15 cellular contexts compared by ENCODE assay signal in the genomic region with DNA sequence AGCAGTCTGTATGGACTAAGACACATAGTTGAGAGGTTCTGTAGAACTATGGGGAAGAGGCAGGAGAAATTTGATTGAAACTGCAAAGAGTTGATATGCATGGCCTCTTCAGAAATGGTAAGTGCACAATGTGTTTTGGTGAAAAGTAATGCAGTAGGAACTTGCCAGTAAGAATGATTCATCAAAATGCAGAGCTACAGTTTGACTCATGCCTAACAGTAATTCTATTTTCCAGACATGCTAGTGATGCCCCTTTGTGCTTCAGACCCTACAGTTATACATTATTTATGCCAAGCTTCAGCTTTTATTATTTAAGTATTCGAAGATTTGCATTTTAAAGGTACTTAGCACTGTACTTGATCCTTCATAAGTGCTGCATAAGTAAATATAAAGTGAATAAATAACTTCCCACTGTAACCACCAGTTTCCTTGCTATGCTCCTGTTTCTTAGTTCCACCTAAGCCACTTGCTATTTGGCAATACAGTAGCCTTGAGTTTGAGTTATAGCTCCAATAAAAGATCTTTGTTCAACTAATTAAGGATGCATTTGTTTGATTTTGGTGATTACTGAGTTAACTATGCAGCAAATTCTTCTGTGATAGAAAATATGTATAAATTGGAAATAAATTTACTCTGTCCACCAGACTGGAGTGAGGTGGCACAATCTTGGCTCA. TPM values are rescaled to one million over a fixed set of nuclear protein-coding genes. Genes with fewer than 3 reads are reported as not detected.
DNase-seq lines count a peak whose midpoint lies in the region; FAIRE-seq and TF ChIP-seq lines count a peak whose summit lies in the region.
"Had no signal": no experiment of that assay in that cellular context is flagged by ENCODE, and none has a peak within 500 bp of the region (broad histone marks: within the 10 kb centered on the region; RNA-seq: fewer than 3 reads in every experiment).

No MANE protein-coding gene starts in this region.

- H3K36me3 ChIP-seq in keratinocyte (ENCODE audit: control insufficient read depth in 2 of 2, extremely low read depth in 1 of 2, insufficient read depth in 2 of 2, low read length in 2 of 2) (no peaks in the 10 kb centered on the region), OCI-LY7 (ENCODE audit: insufficient read depth, low read length) (no peaks in the 10 kb centered on the region)

- H3K4me2 ChIP-seq in keratinocyte (ENCODE audit: control insufficient read depth, extremely low read depth, insufficient read depth, low read depth, low read length) = no peak overlapping the region
- H3K4me2 ChIP-seq in OCI-LY7 (ENCODE audit: low read length) = no peak overlapping the region

- H3K9me3 Mint-ChIP-seq in HFFc6 = peaks cover 13% of the 10 kb centered on the region
- H3K9me3 Mint-ChIP-seq in T-helper 2 cell treated with Interferon-gamma antibody and Interleukin-4, amounts not matched to agents 5 μg/mL and 100 μg/mL, for 36 hours = no peaks in the 10 kb centered on the region

- CTCF ChIA-PET in OCI-LY7 (lab: Charles Lee; ENCODE audit: unreplicated experiment) = no interaction called here

- intact Hi-C loops in OCI-LY7 (cut with micrococcal nuclease; ENCODE audit: unreplicated experiment) = no loop called here

- H3K4me3 ChIP-seq in astrocyte of the cerebellum (ENCODE audit: low read depth, low read length) = no peak overlapping the region
- no peak overlapping the region for H3K4me3 ChIP-seq in keratinocyte (ENCODE audit: control insufficient read depth in 2 of 3, extremely low read depth in 1 of 3, insufficient read depth in 2 of 3, low read depth in 1 of 3, low read length in 3 of 3)
- no peak overlapping the region for H3K4me3 ChIP-seq in OCI-LY7 (ENCODE audit: low read depth, low read length, poor library complexity, severe bottlenecking)

- dilution Hi-C loops in keratinocyte (cut with MboI; ENCODE audit: extremely low pct_ligation_motif_present, low sequenced_read_pairs) = no loop called here

- H3K27me3 Mint-ChIP-seq in HFFc6 (ENCODE audit: insufficient read depth) = peaks cover 3% of the 10 kb centered on the region; the same call in 1 of the 2 replicates
- H3K27me3 Mint-ChIP-seq in T-helper 2 cell treated with Interferon-gamma antibody and Interleukin-4, amounts not matched to agents 5 μg/mL and 100 μg/mL, for 36 hours (ENCODE audit: low read depth) = peaks cover 6% of the 10 kb centered on the region

- no peak overlapping the region for H3K9ac ChIP-seq in keratinocyte (ENCODE audit: control insufficient read depth, extremely low read depth, insufficient read depth, low read length)

- peak; percentile 59 for FAIRE-seq in keratinocyte (lab: Jason Lieb, UNC)

- no peaks in the 10 kb centered on the region for H3K27me3 ChIP-seq in keratinocyte (ENCODE audit: control insufficient read depth, extremely low read depth, insufficient read depth, low read length)

- H2AFZ ChIP-seq in keratinocyte (ENCODE audit: control insufficient read depth, low read length) (no peak overlapping the region), OCI-LY7 (ENCODE audit: low read length) (no peak overlapping the region)

- H3K27ac Mint-ChIP-seq in HFFc6 = peak overlapping the region; percentile 85
- H3K27ac Mint-ChIP-seq in T-helper 2 cell treated with Interferon-gamma antibody and Interleukin-4, amounts not matched to agents 5 μg/mL and 100 μg/mL, for 36 hours = no peak overlapping the region

- H3K27ac ChIP-seq in keratinocyte (ENCODE audit: control insufficient read depth, insufficient read depth, low read length) (no peak overlapping the region), OCI-LY7 (ENCODE audit: low read depth, low read length, poor library complexity, severe bottlenecking) (no peak overlapping the region)
- H3K27ac ChIP-seq: HL-60 had no signal

- H3K9me3 ChIP-seq in keratinocyte (ENCODE audit: control insufficient read depth, low read depth, low read length) (no peaks in the 10 kb centered on the region), OCI-LY7 (ENCODE audit: low read length) (no peaks in the 10 kb centered on the region)

- peaks cover 36% of the 10 kb centered on the region for H3K4me1 Mint-ChIP-seq in HFFc6 (ENCODE audit: low read depth)
- H3K4me1 Mint-ChIP-seq in T-helper 2 cell treated with Interferon-gamma antibody and Interleukin-4, amounts not matched to agents 5 μg/mL and 100 μg/mL, for 36 hours (ENCODE audit: low read depth) = no peaks in the 10 kb centered on the region

- H3K79me2 ChIP-seq in keratinocyte (ENCODE audit: control insufficient read depth, insufficient read depth, low read length) (no peaks in the 10 kb centered on the region), OCI-LY7 (ENCODE audit: insufficient read depth, low read depth, low read length) (no peaks in the 10 kb centered on the region)

- H3K36me3 Mint-ChIP-seq in HFFc6 (ENCODE audit: low read depth) = peaks cover 15% of the 10 kb centered on the region
- no peaks in the 10 kb centered on the region for H3K36me3 Mint-ChIP-seq in T-helper 2 cell treated with Interferon-gamma antibody and Interleukin-4, amounts not matched to agents 5 μg/mL and 100 μg/mL, for 36 hours (ENCODE audit: low read depth)

- H3K9me2 ChIP-seq in OCI-LY7 (ENCODE audit: insufficient read depth, low read length) = no peaks in the 10 kb centered on the region

- DNase-seq in AG08396 (ENCODE audit: low spot score) (peak; percentile 69), HFFc6 (peak; percentile 72), astrocyte of the cerebellum (ENCODE audit: low read depth) (peak; percentile 29), keratinocyte (ENCODE audit: low read depth, low spot score) (no peak), OCI-LY7 (ENCODE audit: low spot score) (no peak), cortex of kidney (lab: John Stamatoyannopoulos, UW) (no peak), NCI-H510A treated with DMSO at 0.1 percent for 48 hours (lab: John Stamatoyannopoulos, UW) (no peak)
- DNase-seq in T-helper 2 cell treated with Interferon-gamma antibody and Interleukin-4, amounts not matched to agents 5 μg/mL and 100 μg/mL, for 36 hours (ENCODE audit: low spot score) = no peak
- DNase-seq: hippocampal formation, midbrain, NCI-H1105 treated with DMSO at 0.1 percent for 48 hours had no signal

- peak overlapping the region; percentile 23; the same call in 1 of the 2 replicates for H3K4me3 Mint-ChIP-seq in HFFc6
- no peak overlapping the region for H3K4me3 Mint-ChIP-seq in T-helper 2 cell treated with Interferon-gamma antibody and Interleukin-4, amounts not matched to agents 5 μg/mL and 100 μg/mL, for 36 hours

- in situ Hi-C loops in astrocyte of the cerebellum (cut with HindIII; ENCODE audit: low sequenced_read_pairs) = no loop called here

- no TSS peak for BruUV-seq in OCI-LY7 (replicated peaks; lab: Mats Ljungman, UMichigan)

- H4K20me1 ChIP-seq in keratinocyte (ENCODE audit: control insufficient read depth, extremely low read depth, insufficient read depth, low read length) (no peaks in the 10 kb centered on the region), OCI-LY7 (ENCODE audit: insufficient read depth, low read length) (no peaks in the 10 kb centered on the region)

- TF ChIP-seq CTCF in HFFc6 (IDR thresholded peaks at IDR 0.05) = no peak
- TF ChIP-seq CTCF in astrocyte of the cerebellum (IDR thresholded peaks at IDR 0.05; ENCODE audit: low read depth, low read length, missing control alignments) = no peak
- no peak for TF ChIP-seq CTCF in keratinocyte (optimal IDR thresholded peaks at IDR 0.05 in 1 of 3, IDR thresholded peaks at IDR 0.05 in 1 of 3, conservative IDR thresholded peaks at IDR 0.05 in 1 of 3; ENCODE audit: extremely low read depth in 1 of 3, insufficient read depth in 2 of 3, low read length in 3 of 3)
- TF ChIP-seq CTCF in OCI-LY7 (conservative IDR thresholded peaks at IDR 0.05; ENCODE audit: low read length) = no peak

- POLR2A ChIA-PET in OCI-LY7 (lab: Charles Lee) = no interaction called here

- no peaks in the 10 kb centered on the region for H3K9me1 ChIP-seq in keratinocyte (ENCODE audit: control insufficient read depth, extremely low read depth, insufficient read depth, low read length)

- H3K4me1 ChIP-seq in keratinocyte (ENCODE audit: control insufficient read depth, extremely low read depth, insufficient read depth, low read length) = no peaks in the 10 kb centered on the region
- no peaks in the 10 kb centered on the region for H3K4me1 ChIP-seq in OCI-LY7 (ENCODE audit: insufficient read depth, low read length, poor library complexity, severe bottlenecking)

RNA-seq across cellular contexts. Expression of a gene that starts 3.6 kb away (rescaled TPM):
- not detected for total RNA-seq in HFFc6 (2021; fragmentation: NEBNext Ultra II Directional; extraction: Animal tissue kit (Norgen Biotek cat#: 25700))
- not detected in 3 replicates for polyA plus RNA-seq in keratinocyte
- not detected for polyA plus RNA-seq in keratinocyte (2011; ENCODE audit: low read depth)
- polyA plus RNA-seq in keratinocyte (2011; cell fraction: cytosol; rRNA removed) = not detected in 2 replicates
- not detected in 2 replicates for polyA plus RNA-seq in keratinocyte (2011; cell fraction: nucleus; rRNA removed)
- polyA plus RNA-seq in keratinocyte (2012; ENCODE audit: low replicate concordance) = not detected in 2 replicates
- polyA minus RNA-seq in keratinocyte = 0.13 TPM in 1 of 3 replicates, not detected in the others
- not detected for polyA minus RNA-seq in keratinocyte (2011; cell fraction: cytosol; rRNA and poly(A)+ RNA removed)
- polyA minus RNA-seq in keratinocyte (2011; cell fraction: nucleus; rRNA and poly(A)+ RNA removed) = not detected in 2 replicates
- total RNA-seq in OCI-LY7 (2014; rRNA removed; shearing (Covaris generic)) = not detected in 2 replicates
- not detected in 2 replicates for total RNA-seq in OCI-LY7 (2022)
- total RNA-seq: pulmonary artery endothelial cell; T-helper 2 cell treated with Interferon-gamma antibody and Interleukin-4, amounts not matched to agents 100 ng/mL and 5 ng/mL, for 36 hours had no signal

RNA-seq across cellular contexts. Expression of a gene that starts 38.7 kb away (rescaled TPM):
- total RNA-seq in HFFc6 (2021; fragmentation: NEBNext Ultra II Directional; extraction: Animal tissue kit (Norgen Biotek cat#: 25700)) = not detected
- not detected in 3 replicates for polyA plus RNA-seq in keratinocyte
- polyA plus RNA-seq in keratinocyte (2011; ENCODE audit: low read depth) = not detected
- not detected in 2 replicates for polyA plus RNA-seq in keratinocyte (2011; cell fraction: cytosol; rRNA removed)
- not detected in 2 replicates for polyA plus RNA-seq in keratinocyte (2011; cell fraction: nucleus; rRNA removed)
- not detected in 2 replicates for polyA plus RNA-seq in keratinocyte (2012; ENCODE audit: low replicate concordance)
- polyA minus RNA-seq in keratinocyte = not detected in 3 replicates
- polyA minus RNA-seq in keratinocyte (2011; cell fraction: cytosol; rRNA and poly(A)+ RNA removed) = not detected
- polyA minus RNA-seq in keratinocyte (2011; cell fraction: nucleus; rRNA and poly(A)+ RNA removed) = not detected in 2 replicates
- not detected in 2 replicates for total RNA-seq in OCI-LY7 (2014; rRNA removed; shearing (Covaris generic))
- not detected in 2 replicates for total RNA-seq in OCI-LY7 (2022)
- total RNA-seq: pulmonary artery endothelial cell; T-helper 2 cell treated with Interferon-gamma antibody and Interleukin-4, amounts not matched to agents 100 ng/mL and 5 ng/mL, for 36 hours had no signal
- polyA plus RNA-seq: thymus had no signal

Comparison
In these comparisons a context has a peak if more than half of its experiments do, and no peak if none do; other contexts are left out.
1. DNase-seq: peak in AG08396 (single experiment), HFFc6 (single experiment) and astrocyte of the cerebellum (single experiment); none in keratinocyte (single experiment), OCI-LY7 (single experiment), T-helper 2 cell treated with Interferon-gamma antibody and Interleukin-4, amounts not matched to agents 5 μg/mL and 100 μg/mL, for 36 hours (single experiment), cortex of kidney (single experiment) and NCI-H510A treated with DMSO at 0.1 percent for 48 hours (single experiment).